1 cellular context compared by ENCODE assay signal in the genomic region with DNA sequence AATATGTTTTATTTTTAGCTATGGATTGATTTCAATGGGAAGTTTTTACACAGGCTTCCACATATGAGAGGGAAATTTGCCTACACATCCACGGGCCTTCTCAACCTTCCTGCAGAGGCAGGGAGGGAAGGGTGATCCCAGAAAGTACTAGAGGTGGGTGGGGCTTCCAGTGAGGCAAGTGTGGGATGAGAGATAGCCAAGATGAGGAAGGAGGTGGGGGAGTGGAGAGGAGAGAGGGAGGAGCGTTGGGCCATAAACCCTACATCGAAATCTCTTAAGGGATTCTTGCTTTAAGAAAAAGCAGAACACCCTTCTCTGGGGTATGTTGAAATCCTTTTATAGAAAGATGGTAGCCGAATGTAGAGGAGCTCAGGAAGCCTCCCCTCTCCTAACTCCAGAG.
TF ChIP-seq lines count a peak whose summit lies in the region.

No MANE protein-coding gene starts in this region.

TF ChIP-seq in H1, 55 proteins besides CTCF, POLR2A, EP300 and RAD21:
- TF ChIP-seq ASH2L (IDR thresholded peaks at IDR 0.05; ENCODE audit: low read length) (no peak), SP2 (IDR thresholded peaks at IDR 0.05; ENCODE audit: low read length) (no peak), SIX5 (IDR thresholded peaks at IDR 0.05; ENCODE audit: low read depth, low read length) (no peak), POU5F1 (IDR thresholded peaks at IDR 0.05; ENCODE audit: low read depth, low read length) (no peak), RFX5 (IDR thresholded peaks at IDR 0.05; ENCODE audit: borderline replicate concordance, low read depth, low read length) (no peak), RXRA (IDR thresholded peaks at IDR 0.05; ENCODE audit: insufficient read depth, low read depth, low read length) (no peak), KDM1A (IDR thresholded peaks at IDR 0.05; ENCODE audit: borderline replicate concordance, low read length) (no peak), SP4 (IDR thresholded peaks at IDR 0.05; ENCODE audit: low read length) (no peak), BRCA1 (IDR thresholded peaks at IDR 0.05; ENCODE audit: low read depth, low read length) (no peak), HDAC2 (IDR thresholded peaks at IDR 0.05; ENCODE audit: borderline replicate concordance in 1 of 2, low read depth in 2 of 2, low read length in 2 of 2) (no peak), TBP (IDR thresholded peaks at IDR 0.05; ENCODE audit: low read depth, low read length) (no peak), NANOG (IDR thresholded peaks at IDR 0.05; ENCODE audit: insufficient read depth, low read depth, low read length, poor library complexity, severe bottlenecking) (no peak), CBX8 (IDR thresholded peaks at IDR 0.05; ENCODE audit: borderline replicate concordance, low read depth, low read length) (no peak), BACH1 (IDR thresholded peaks at IDR 0.05; ENCODE audit: low read length) (no peak), NRF1 (IDR thresholded peaks at IDR 0.05; ENCODE audit: low read depth, low read length) (no peak), ATF2 (IDR thresholded peaks at IDR 0.05; ENCODE audit: low read length) (no peak), RBBP5 (IDR thresholded peaks at IDR 0.05; ENCODE audit: borderline replicate concordance, low read depth, low read length) (no peak), TAF1 (IDR thresholded peaks at IDR 0.05; ENCODE audit: low read depth, low read length) (no peak)
- TF ChIP-seq, protein P1, sequence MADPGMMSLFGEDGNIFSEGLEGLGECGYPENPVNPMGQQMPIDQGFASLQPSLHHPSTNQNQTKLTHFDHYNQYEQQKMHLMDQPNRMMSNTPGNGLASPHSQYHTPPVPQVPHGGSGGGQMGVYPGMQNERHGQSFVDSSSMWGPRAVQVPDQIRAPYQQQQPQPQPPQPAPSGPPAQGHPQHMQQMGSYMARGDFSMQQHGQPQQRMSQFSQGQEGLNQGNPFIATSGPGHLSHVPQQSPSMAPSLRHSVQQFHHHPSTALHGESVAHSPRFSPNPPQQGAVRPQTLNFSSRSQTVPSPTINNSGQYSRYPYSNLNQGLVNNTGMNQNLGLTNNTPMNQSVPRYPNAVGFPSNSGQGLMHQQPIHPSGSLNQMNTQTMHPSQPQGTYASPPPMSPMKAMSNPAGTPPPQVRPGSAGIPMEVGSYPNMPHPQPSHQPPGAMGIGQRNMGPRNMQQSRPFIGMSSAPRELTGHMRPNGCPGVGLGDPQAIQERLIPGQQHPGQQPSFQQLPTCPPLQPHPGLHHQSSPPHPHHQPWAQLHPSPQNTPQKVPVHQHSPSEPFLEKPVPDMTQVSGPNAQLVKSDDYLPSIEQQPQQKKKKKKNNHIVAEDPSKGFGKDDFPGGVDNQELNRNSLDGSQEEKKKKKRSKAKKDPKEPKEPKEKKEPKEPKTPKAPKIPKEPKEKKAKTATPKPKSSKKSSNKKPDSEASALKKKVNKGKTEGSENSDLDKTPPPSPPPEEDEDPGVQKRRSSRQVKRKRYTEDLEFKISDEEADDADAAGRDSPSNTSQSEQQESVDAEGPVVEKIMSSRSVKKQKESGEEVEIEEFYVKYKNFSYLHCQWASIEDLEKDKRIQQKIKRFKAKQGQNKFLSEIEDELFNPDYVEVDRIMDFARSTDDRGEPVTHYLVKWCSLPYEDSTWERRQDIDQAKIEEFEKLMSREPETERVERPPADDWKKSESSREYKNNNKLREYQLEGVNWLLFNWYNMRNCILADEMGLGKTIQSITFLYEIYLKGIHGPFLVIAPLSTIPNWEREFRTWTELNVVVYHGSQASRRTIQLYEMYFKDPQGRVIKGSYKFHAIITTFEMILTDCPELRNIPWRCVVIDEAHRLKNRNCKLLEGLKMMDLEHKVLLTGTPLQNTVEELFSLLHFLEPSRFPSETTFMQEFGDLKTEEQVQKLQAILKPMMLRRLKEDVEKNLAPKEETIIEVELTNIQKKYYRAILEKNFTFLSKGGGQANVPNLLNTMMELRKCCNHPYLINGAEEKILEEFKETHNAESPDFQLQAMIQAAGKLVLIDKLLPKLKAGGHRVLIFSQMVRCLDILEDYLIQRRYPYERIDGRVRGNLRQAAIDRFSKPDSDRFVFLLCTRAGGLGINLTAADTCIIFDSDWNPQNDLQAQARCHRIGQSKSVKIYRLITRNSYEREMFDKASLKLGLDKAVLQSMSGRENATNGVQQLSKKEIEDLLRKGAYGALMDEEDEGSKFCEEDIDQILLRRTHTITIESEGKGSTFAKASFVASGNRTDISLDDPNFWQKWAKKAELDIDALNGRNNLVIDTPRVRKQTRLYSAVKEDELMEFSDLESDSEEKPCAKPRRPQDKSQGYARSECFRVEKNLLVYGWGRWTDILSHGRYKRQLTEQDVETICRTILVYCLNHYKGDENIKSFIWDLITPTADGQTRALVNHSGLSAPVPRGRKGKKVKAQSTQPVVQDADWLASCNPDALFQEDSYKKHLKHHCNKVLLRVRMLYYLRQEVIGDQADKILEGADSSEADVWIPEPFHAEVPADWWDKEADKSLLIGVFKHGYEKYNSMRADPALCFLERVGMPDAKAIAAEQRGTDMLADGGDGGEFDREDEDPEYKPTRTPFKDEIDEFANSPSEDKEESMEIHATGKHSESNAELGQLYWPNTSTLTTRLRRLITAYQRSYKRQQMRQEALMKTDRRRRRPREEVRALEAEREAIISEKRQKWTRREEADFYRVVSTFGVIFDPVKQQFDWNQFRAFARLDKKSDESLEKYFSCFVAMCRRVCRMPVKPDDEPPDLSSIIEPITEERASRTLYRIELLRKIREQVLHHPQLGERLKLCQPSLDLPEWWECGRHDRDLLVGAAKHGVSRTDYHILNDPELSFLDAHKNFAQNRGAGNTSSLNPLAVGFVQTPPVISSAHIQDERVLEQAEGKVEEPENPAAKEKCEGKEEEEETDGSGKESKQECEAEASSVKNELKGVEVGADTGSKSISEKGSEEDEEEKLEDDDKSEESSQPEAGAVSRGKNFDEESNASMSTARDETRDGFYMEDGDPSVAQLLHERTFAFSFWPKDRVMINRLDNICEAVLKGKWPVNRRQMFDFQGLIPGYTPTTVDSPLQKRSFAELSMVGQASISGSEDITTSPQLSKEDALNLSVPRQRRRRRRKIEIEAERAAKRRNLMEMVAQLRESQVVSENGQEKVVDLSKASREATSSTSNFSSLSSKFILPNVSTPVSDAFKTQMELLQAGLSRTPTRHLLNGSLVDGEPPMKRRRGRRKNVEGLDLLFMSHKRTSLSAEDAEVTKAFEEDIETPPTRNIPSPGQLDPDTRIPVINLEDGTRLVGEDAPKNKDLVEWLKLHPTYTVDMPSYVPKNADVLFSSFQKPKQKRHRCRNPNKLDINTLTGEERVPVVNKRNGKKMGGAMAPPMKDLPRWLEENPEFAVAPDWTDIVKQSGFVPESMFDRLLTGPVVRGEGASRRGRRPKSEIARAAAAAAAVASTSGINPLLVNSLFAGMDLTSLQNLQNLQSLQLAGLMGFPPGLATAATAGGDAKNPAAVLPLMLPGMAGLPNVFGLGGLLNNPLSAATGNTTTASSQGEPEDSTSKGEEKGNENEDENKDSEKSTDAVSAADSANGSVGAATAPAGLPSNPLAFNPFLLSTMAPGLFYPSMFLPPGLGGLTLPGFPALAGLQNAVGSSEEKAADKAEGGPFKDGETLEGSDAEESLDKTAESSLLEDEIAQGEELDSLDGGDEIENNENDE (IDR thresholded peaks at IDR 0.05; ENCODE audit: insufficient replicate concordance, low read length) = no peak
- TF ChIP-seq, protein P2, sequence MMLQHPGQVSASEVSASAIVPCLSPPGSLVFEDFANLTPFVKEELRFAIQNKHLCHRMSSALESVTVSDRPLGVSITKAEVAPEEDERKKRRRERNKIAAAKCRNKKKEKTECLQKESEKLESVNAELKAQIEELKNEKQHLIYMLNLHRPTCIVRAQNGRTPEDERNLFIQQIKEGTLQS (IDR thresholded peaks at IDR 0.05; ENCODE audit: insufficient read depth, low read depth, low read length) = no peak
